In genomic region chr21:7776035-7776434, GRCh38 we compare ENCODE assay signal across 7 cellular contexts.
A peak's percentile ranks its signal among the peaks of the same experiment; 100 is the strongest.
DNase-seq lines count a peak whose midpoint lies in the region; ATAC-seq and TF ChIP-seq lines count a peak whose summit lies in the region.
"Not testable (repeated sequence)": the region's sequence is repeated elsewhere in the genome, so short reads cannot be mapped to it uniquely, and the experiment has no call there.

No MANE protein-coding gene starts in this region.

- not testable (repeated sequence) for H3K9me3 Mint-ChIP-seq in activated CD8-positive, alpha-beta T cell treated with anti-CD3 and anti-CD28 coated beads, Interleukin-2, amount 10 ng/mL, durations not matched to agents 7 days and 5 days (ENCODE audit: insufficient read depth); activated T-helper 2 cell treated with anti-CD3 and anti-CD28 coated beads, Interferon-gamma antibody, Interleukin-2, Interleukin-4, amounts not matched to agents 10 μg/mL and 5 μg/mL and 100 μg/mL, durations not matched to agents 14 hours and 24 hours and 36 hours; activated naive CD8-positive, alpha-beta T cell treated with anti-CD3 and anti-CD28 coated beads, Interleukin-2, amount 50 U/mL, for 24 hours; naive thymus-derived CD4-positive, alpha-beta T cell

- H3K27ac Mint-ChIP-seq in activated CD8-positive, alpha-beta T cell treated with anti-CD3 and anti-CD28 coated beads, Interleukin-2, amount 10 ng/mL, durations not matched to agents 7 days and 5 days = peak overlapping the region; percentile 84
- peak overlapping the region; percentile 35 for H3K27ac Mint-ChIP-seq in activated T-helper 2 cell treated with anti-CD3 and anti-CD28 coated beads, Interferon-gamma antibody, Interleukin-2, Interleukin-4, amounts not matched to agents 10 μg/mL and 5 μg/mL and 100 μg/mL, durations not matched to agents 14 hours and 24 hours and 36 hours
- H3K27ac Mint-ChIP-seq in activated naive CD8-positive, alpha-beta T cell treated with anti-CD3 and anti-CD28 coated beads, Interleukin-2, amount 50 U/mL, for 24 hours = peak overlapping the region; percentile 89
- peak overlapping the region; percentile 19 to 88 (median 72) for H3K27ac Mint-ChIP-seq in naive thymus-derived CD4-positive, alpha-beta T cell

- H3K9ac ChIP-seq in DND-41 (ENCODE audit: low read depth, low read length) = not testable (repeated sequence)

- not testable (repeated sequence) for H3K79me2 ChIP-seq in DND-41 (ENCODE audit: insufficient read depth, low read length)

- not testable (repeated sequence) for TF ChIP-seq CTCF in DND-41 (IDR thresholded peaks at IDR 0.05; ENCODE audit: borderline replicate concordance, extremely low read depth, low read length, poor library complexity, severe bottlenecking)

- H3K4me3 ChIP-seq in DND-41 (ENCODE audit: low read depth in 1 of 2, low read length in 2 of 2); naive thymus-derived CD4-positive, alpha-beta T cell (ENCODE audit: low read length): not testable (repeated sequence)

- H3K27me3 ChIP-seq in DND-41 (ENCODE audit: insufficient read depth, low read length, poor library complexity); naive thymus-derived CD4-positive, alpha-beta T cell (ENCODE audit: control insufficient read depth in 2 of 2, insufficient read depth in 2 of 2, low read length in 2 of 2): not testable (repeated sequence)

- not testable (repeated sequence) for DNase-seq in DND-41; activated CD8-positive, alpha-beta T cell treated with anti-CD3 and anti-CD28 coated beads, Interleukin-2, amount 10 ng/mL, durations not matched to agents 7 days and 5 days; activated T-helper 2 cell treated with anti-CD3 and anti-CD28 coated beads, Interferon-gamma antibody, Interleukin-2, Interleukin-4, amounts not matched to agents 10 μg/mL and 5 μg/mL and 100 μg/mL, durations not matched to agents 14 hours and 24 hours and 36 hours (ENCODE audit: low spot score); activated naive CD8-positive, alpha-beta T cell treated with anti-CD3 and anti-CD28 coated beads, Interleukin-2, amount 50 U/mL, for 24 hours; stimulated activated naive CD8-positive, alpha-beta T cell treated with anti-CD3 and anti-CD28 coated beads, Interleukin-15, Interleukin-2, amounts not matched to agents 100 U/mL and 50 U/mL, for 24 hours
- peak in 1 of 9 donors; percentile 8 for DNase-seq in naive thymus-derived CD4-positive, alpha-beta T cell

- CTCF ChIA-PET in activated CD8-positive, alpha-beta T cell treated with anti-CD3 and anti-CD28 coated beads, Interleukin-2, amount 10 ng/mL, durations not matched to agents 7 days and 5 days (lab: Charles Lee); naive thymus-derived CD4-positive, alpha-beta T cell (lab: Charles Lee): not testable (repeated sequence)

- H4K20me1 ChIP-seq in DND-41 (ENCODE audit: insufficient read depth, low read length) = not testable (repeated sequence)

- H3K36me3 ChIP-seq in DND-41 (ENCODE audit: insufficient read depth, low read length); naive thymus-derived CD4-positive, alpha-beta T cell (ENCODE audit: control insufficient read depth in 2 of 3, insufficient read depth in 3 of 3, low read length in 3 of 3): not testable (repeated sequence)

- not testable (repeated sequence) for H2AFZ ChIP-seq in DND-41 (ENCODE audit: low read depth, low read length)

- H3K4me1 Mint-ChIP-seq in activated CD8-positive, alpha-beta T cell treated with anti-CD3 and anti-CD28 coated beads, Interleukin-2, amount 10 ng/mL, durations not matched to agents 7 days and 5 days (ENCODE audit: low read depth); activated T-helper 2 cell treated with anti-CD3 and anti-CD28 coated beads, Interferon-gamma antibody, Interleukin-2, Interleukin-4, amounts not matched to agents 10 μg/mL and 5 μg/mL and 100 μg/mL, durations not matched to agents 14 hours and 24 hours and 36 hours (ENCODE audit: low read depth); activated naive CD8-positive, alpha-beta T cell treated with anti-CD3 and anti-CD28 coated beads, Interleukin-2, amount 50 U/mL, for 24 hours; naive thymus-derived CD4-positive, alpha-beta T cell: not testable (repeated sequence)

- 0 out of 3 replicates have a peak, but pooled peaks have one; percentile 44 for ATAC-seq in DND-41 (ENCODE audit: insufficient read depth, low read depth)
- peak; percentile 38 to 62 for ATAC-seq in activated CD4-positive, CD25-positive, alpha-beta regulatory T cell treated with anti-CD3 and anti-CD28 coated beads, Interleukin-2, amount 50 U/mL, for 24 hours
- ATAC-seq in activated CD8-positive, alpha-beta T cell treated with anti-CD3 and anti-CD28 coated beads, Interleukin-2, amount 10 ng/mL, durations not matched to agents 7 days and 5 days; naive thymus-derived CD4-positive, alpha-beta T cell: not testable (repeated sequence)
- peak; percentile 71 for ATAC-seq in activated naive CD8-positive, alpha-beta T cell treated with anti-CD3 and anti-CD28 coated beads, Interleukin-2, amount 50 U/mL, for 24 hours
- ATAC-seq in stimulated activated naive CD8-positive, alpha-beta T cell treated with anti-CD3 and anti-CD28 coated beads, Interleukin-15, Interleukin-2, amounts not matched to agents 100 U/mL and 50 U/mL, for 24 hours = peak; percentile 43

- H3K4me1 ChIP-seq in DND-41 (ENCODE audit: insufficient read depth, low read length); naive thymus-derived CD4-positive, alpha-beta T cell (ENCODE audit: control insufficient read depth in 2 of 2, insufficient read depth in 2 of 2, low read length in 2 of 2): not testable (repeated sequence)

- not testable (repeated sequence) for H3K4me2 ChIP-seq in DND-41 (ENCODE audit: insufficient read depth, low read length)

- H3K27me3 Mint-ChIP-seq in activated CD8-positive, alpha-beta T cell treated with anti-CD3 and anti-CD28 coated beads, Interleukin-2, amount 10 ng/mL, durations not matched to agents 7 days and 5 days (ENCODE audit: low read depth); activated T-helper 2 cell treated with anti-CD3 and anti-CD28 coated beads, Interferon-gamma antibody, Interleukin-2, Interleukin-4, amounts not matched to agents 10 μg/mL and 5 μg/mL and 100 μg/mL, durations not matched to agents 14 hours and 24 hours and 36 hours (ENCODE audit: low read depth); activated naive CD8-positive, alpha-beta T cell treated with anti-CD3 and anti-CD28 coated beads, Interleukin-2, amount 50 U/mL, for 24 hours; naive thymus-derived CD4-positive, alpha-beta T cell: not testable (repeated sequence)

- not testable (repeated sequence) for H3K9me3 ChIP-seq in DND-41 (ENCODE audit: insufficient read depth, low read length, severe bottlenecking); naive thymus-derived CD4-positive, alpha-beta T cell (ENCODE audit: control insufficient read depth in 2 of 3, low read length in 3 of 3)

- H3K4me3 Mint-ChIP-seq in activated CD8-positive, alpha-beta T cell treated with anti-CD3 and anti-CD28 coated beads, Interleukin-2, amount 10 ng/mL, durations not matched to agents 7 days and 5 days = peak overlapping the region; percentile 34
- not testable (repeated sequence) for H3K4me3 Mint-ChIP-seq in activated T-helper 2 cell treated with anti-CD3 and anti-CD28 coated beads, Interferon-gamma antibody, Interleukin-2, Interleukin-4, amounts not matched to agents 10 μg/mL and 5 μg/mL and 100 μg/mL, durations not matched to agents 14 hours and 24 hours and 36 hours (ENCODE audit: low read depth)
- peak overlapping the region; percentile 46 for H3K4me3 Mint-ChIP-seq in activated naive CD8-positive, alpha-beta T cell treated with anti-CD3 and anti-CD28 coated beads, Interleukin-2, amount 50 U/mL, for 24 hours
- peak overlapping the region in 6 of 10 donors; percentile 4 to 48 (median 8) for H3K4me3 Mint-ChIP-seq in naive thymus-derived CD4-positive, alpha-beta T cell

- H3K36me3 Mint-ChIP-seq in activated CD8-positive, alpha-beta T cell treated with anti-CD3 and anti-CD28 coated beads, Interleukin-2, amount 10 ng/mL, durations not matched to agents 7 days and 5 days (ENCODE audit: low read depth); activated T-helper 2 cell treated with anti-CD3 and anti-CD28 coated beads, Interferon-gamma antibody, Interleukin-2, Interleukin-4, amounts not matched to agents 10 μg/mL and 5 μg/mL and 100 μg/mL, durations not matched to agents 14 hours and 24 hours and 36 hours (ENCODE audit: low read depth); activated naive CD8-positive, alpha-beta T cell treated with anti-CD3 and anti-CD28 coated beads, Interleukin-2, amount 50 U/mL, for 24 hours (ENCODE audit: low read depth); naive thymus-derived CD4-positive, alpha-beta T cell: not testable (repeated sequence)

- POLR2A ChIA-PET in activated CD8-positive, alpha-beta T cell treated with anti-CD3 and anti-CD28 coated beads, Interleukin-2, amount 10 ng/mL, durations not matched to agents 7 days and 5 days (lab: Charles Lee); naive thymus-derived CD4-positive, alpha-beta T cell (lab: Charles Lee): not testable (repeated sequence)

- intact Hi-C loops in activated T-helper 2 cell treated with anti-CD3 and anti-CD28 coated beads, Interferon-gamma antibody, Interleukin-2, Interleukin-4, amounts not matched to agents 10 μg/mL and 5 μg/mL and 100 μg/mL, durations not matched to agents 14 hours and 24 hours and 36 hours (cut with micrococcal nuclease); naive thymus-derived CD4-positive, alpha-beta T cell (cut with micrococcal nuclease): not testable (repeated sequence)

- H3K27ac ChIP-seq in DND-41 (ENCODE audit: low read length); naive thymus-derived CD4-positive, alpha-beta T cell (ENCODE audit: low read depth, low read length): not testable (repeated sequence)

Comparison
In these comparisons a context has a peak if more than half of its experiments do, and no peak if none do; other contexts are left out.
1. H3K27ac Mint-ChIP-seq: peak in every context shown above with its lines; median percentile 89 in activated naive CD8-positive, alpha-beta T cell treated with anti-CD3 and anti-CD28 coated beads, Interleukin-2, amount 50 U/mL, for 24 hours; 84 in activated CD8-positive, alpha-beta T cell treated with anti-CD3 and anti-CD28 coated beads, Interleukin-2, amount 10 ng/mL, durations not matched to agents 7 days and 5 days; 72 in naive thymus-derived CD4-positive, alpha-beta T cell; 35 in activated T-helper 2 cell treated with anti-CD3 and anti-CD28 coated beads, Interferon-gamma antibody, Interleukin-2, Interleukin-4, amounts not matched to agents 10 μg/mL and 5 μg/mL and 100 μg/mL, durations not matched to agents 14 hours and 24 hours and 36 hours.